2 cellular contexts compared by ENCODE assay signal in genomic region chr2:125593036-125593435, GRCh38.
TF ChIP-seq lines count a peak whose summit lies in the region.

No MANE protein-coding gene starts in this region.

TF ChIP-seq in GM23338, 12 proteins besides CTCF, POLR2A, EP300 and RAD21 (continued from another document):
- no peak for TF ChIP-seq ZNF462 (CRISPR knock-in tag; IDR thresholded peaks at IDR 0.05)
- TF ChIP-seq CREB1 (CRISPR knock-in tag; IDR thresholded peaks at IDR 0.05; ENCODE audit: low read depth): no peak
- TF ChIP-seq ZNF114 (CRISPR knock-in tag; IDR thresholded peaks at IDR 0.05): no peak
- no peak for TF ChIP-seq JUNB (IDR thresholded peaks at IDR 0.05; ENCODE audit: unreplicated experiment)
- no peak for TF ChIP-seq EZH2 (IDR thresholded peaks at IDR 0.05; ENCODE audit: low read depth, unreplicated experiment)
- no peak for TF ChIP-seq STAT1 (IDR thresholded peaks at IDR 0.05; ENCODE audit: unreplicated experiment)
- no peak for TF ChIP-seq NANOG (IDR thresholded peaks at IDR 0.05; ENCODE audit: borderline replicate concordance)
- TF ChIP-seq POLR2AphosphoS5 (IDR thresholded peaks at IDR 0.05; ENCODE audit: low read depth): no peak
- no peak for TF ChIP-seq REST (IDR thresholded peaks at IDR 0.05; ENCODE audit: unreplicated experiment)

TF ChIP-seq in GM12878, 131 proteins besides CTCF, POLR2A, EP300 and RAD21 (continued from another document):
- TF ChIP-seq HSF1 (IDR thresholded peaks at IDR 0.05; ENCODE audit: low read depth, low read length) (no peak), PML (IDR thresholded peaks at IDR 0.05; ENCODE audit: low read length) (no peak), ASH2L (IDR thresholded peaks at IDR 0.05; ENCODE audit: borderline replicate concordance, low read depth) (no peak), ELK1 (IDR thresholded peaks at IDR 0.05; ENCODE audit: low read depth, low read length) (no peak), ZNF217 (IDR thresholded peaks at IDR 0.05) (no peak)
